In the genomic region with DNA sequence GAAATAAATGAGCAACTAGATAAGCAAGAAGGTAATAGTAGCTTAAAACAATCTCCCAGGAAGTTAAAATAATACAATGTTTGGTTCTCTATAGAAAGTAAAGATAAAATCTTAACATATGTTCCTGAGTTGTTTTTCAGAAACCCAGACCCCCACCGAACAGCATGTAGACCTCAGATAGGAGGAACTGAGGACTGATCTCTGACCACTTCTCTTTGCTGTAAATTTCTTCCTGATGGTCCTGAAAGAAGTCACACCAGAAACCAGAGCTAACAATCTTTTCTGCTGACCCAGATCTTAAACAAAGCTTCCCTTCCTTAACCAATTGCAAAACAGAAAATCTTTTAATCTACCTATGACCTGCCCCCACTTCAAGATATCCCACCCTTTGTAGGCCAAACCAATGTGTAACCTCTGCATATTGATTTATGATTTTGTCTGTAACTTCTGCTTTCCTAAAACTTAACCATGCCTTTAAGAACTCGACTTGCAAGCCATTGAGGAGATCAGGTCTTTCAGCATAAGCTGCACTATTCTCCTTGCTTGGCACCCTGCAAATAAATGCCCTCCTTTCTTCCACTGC, we compare ENCODE assay signal across 31 cellular contexts. TPM values are rescaled to one million over a fixed set of nuclear protein-coding genes. Genes with fewer than 3 reads are reported as not detected.
A peak's percentile ranks its signal among the peaks of the same experiment; 100 is the strongest.
DNase-seq lines count a peak whose midpoint lies in the region; ATAC-seq, FAIRE-seq and TF ChIP-seq lines count a peak whose summit lies in the region.
"Had no signal": no experiment of that assay in that cellular context is flagged by ENCODE, and none has a peak within 500 bp of the region (broad histone marks: within the 10 kb centered on the region; RNA-seq: fewer than 3 reads in every experiment).

No MANE protein-coding gene starts in this region.

- intact Hi-C loops in GM12878 (cut with micrococcal nuclease; ENCODE audit: unreplicated experiment), result no loop called here

- peaks cover 4% of the 10 kb centered on the region; the same call in 1 of the 2 replicates for H3K4me1 ChIP-seq in GM12878 (ENCODE audit: control insufficient read depth, insufficient read depth, low read length)
- H3K4me1 ChIP-seq: colonic mucosa, esophagus muscularis mucosa, left lung had no signal

- no peak for TF ChIP-seq RAD21 in GM12878 (IDR thresholded peaks at IDR 0.05; ENCODE audit: insufficient read depth, low read depth, low read length)

- CTCF ChIA-PET in GM12878 (lab: Yijun Ruan, JAX), result interaction anchor here (1.0 to 1.9 kb wide), 5 partner anchors 9 to 88 kb away, joined by 3 to 5 read pairs (median 4); a partner anchor contains a TSS

- in situ Hi-C loops in GM12878 (cut with MboI), result no loop called here

- no peak for TF ChIP-seq CTCF in GM12878 (IDR thresholded peaks at IDR 0.05 in 2 of 3, conservative IDR thresholded peaks at IDR 0.05 in 1 of 3; ENCODE audit: control insufficient read depth in 2 of 3, extremely low read depth in 1 of 3, insufficient read depth in 1 of 3, low read depth in 3 of 3, low read length in 3 of 3)
- TF ChIP-seq CTCF in WERI-Rb-1 (IDR thresholded peaks at IDR 0.05; ENCODE audit: low read depth, low read length), result no peak

- H4K20me1 ChIP-seq in GM12878 (ENCODE audit: control insufficient read depth, insufficient read depth), result no peaks in the 10 kb centered on the region

- POLR2A ChIA-PET in GM12878 (lab: Charles Lee), result no interaction called here

- H3K4me3 ChIP-seq in GM12878, result no peak overlapping the region
- no peak overlapping the region for H3K4me3 ChIP-seq in WERI-Rb-1 (ENCODE audit: low read depth, low read length)
- no peak overlapping the region for H3K4me3 ChIP-seq in H7 (ENCODE audit: insufficient read depth, low read depth, low read length)
- H3K4me3 ChIP-seq: colonic mucosa, esophagus muscularis mucosa, left lung had no signal

- H3K27me3 ChIP-seq in GM12878 (replicated peaks in 1 of 2; ENCODE audit: control insufficient read depth in 2 of 2, insufficient read depth in 2 of 2, low read length in 1 of 2), result no peaks in the 10 kb centered on the region
- no peaks in the 10 kb centered on the region for H3K27me3 ChIP-seq in WERI-Rb-1 (ENCODE audit: insufficient read depth, low read depth, severe bottlenecking)
- H3K27me3 ChIP-seq in H7 (ENCODE audit: control insufficient read depth, insufficient read depth, low read length), result no peaks in the 10 kb centered on the region
- H3K27me3 ChIP-seq: colonic mucosa, esophagus muscularis mucosa, left lung had no signal

- no peak overlapping the region for H3K27ac ChIP-seq in GM12878 (ENCODE audit: control insufficient read depth, insufficient read depth)
- no peak overlapping the region for H3K27ac ChIP-seq in WERI-Rb-1
- H3K27ac ChIP-seq: colonic mucosa, esophagus muscularis mucosa, left lung had no signal

- WGBS in GM12878 (ENCODE audit: insufficient coverage, insufficient replicate concordance, low lambda C conversion rate, missing lambda C conversion rate), result 0% methylated on average over 2 of the region's 2 CpGs

- peak; percentile 42 for ATAC-seq in HG02870 (IDR thresholded peaks at IDR 0.05; ENCODE audit: unreplicated experiment)
- peak; percentile 40 for ATAC-seq in GM12878
- ATAC-seq: activated CD8-positive, alpha-beta T cell treated with anti-CD3 and anti-CD28 coated beads for 36 hours; activated naive CD4-positive, alpha-beta T cell treated with anti-CD3 and anti-CD28 coated beads, Interleukin-2, amount 50 U/mL, for 72 hours; left lung; sciatic nerve had no signal

- H3K36me3 ChIP-seq in GM12878 (ENCODE audit: control insufficient read depth in 2 of 2, insufficient read depth in 2 of 2, low read length in 1 of 2) (no peaks in the 10 kb centered on the region), WERI-Rb-1 (no peaks in the 10 kb centered on the region), H7 (replicated peaks; ENCODE audit: control insufficient read depth, insufficient read depth, low read length) (no peaks in the 10 kb centered on the region)
- H3K36me3 ChIP-seq: colonic mucosa, esophagus muscularis mucosa, left lung had no signal

- no peaks in the 10 kb centered on the region for H3K79me2 ChIP-seq in GM12878 (ENCODE audit: control insufficient read depth, insufficient read depth, low read length)

- H2AFZ ChIP-seq in GM12878 (ENCODE audit: control insufficient read depth, low read depth, low read length), result peak overlapping the region; percentile 1

- no peak for FAIRE-seq in GM12878 (lab: Jason Lieb, UNC)
- FAIRE-seq: A204.1 had no signal

- no peak overlapping the region for H3K4me2 ChIP-seq in GM12878 (ENCODE audit: control insufficient read depth, insufficient read depth)

- no peak for TF ChIP-seq POLR2A in GM12878 (IDR thresholded peaks at IDR 0.05; ENCODE audit: low read depth, low read length)

- DNase-seq in GF-D8 (lab: John Stamatoyannopoulos, UW) (peak; percentile 88), NOMO-1 treated with DMSO at 0.1 percent for 48 hours (lab: John Stamatoyannopoulos, UW; ENCODE audit: unreplicated experiment) (peak; percentile 98), GM12878 (ENCODE audit: low read depth, low spot score) (no peak), AG08396 (ENCODE audit: low spot score) (no peak), WERI-Rb-1 (no peak), inferior parietal cortex (ENCODE audit: extremely low spot score) (no peak), H7 (no peak)
- DNase-seq: activated CD4-positive, alpha-beta T cell treated with anti-CD3 and anti-CD28 coated beads for 1 hour; activated CD8-positive, alpha-beta T cell treated with anti-CD3 and anti-CD28 coated beads for 36 hours; aorta; CD4-positive, alpha-beta memory T cell; colonic mucosa; foreskin melanocyte; HCEC 1CT; hippocampal formation; immature natural killer cell; left lung; mesenchymal stem cell; NCI-H1436; NCI-H345; stimulated activated CD4-positive, alpha-beta T cell treated with anti-CD3 and anti-CD28 coated beads, Interleukin-12 subunit alpha, Interleukin-12 subunit beta, amount 100 ng/mL, for 4 hours; stimulated activated CD4-positive, alpha-beta T cell treated with anti-CD3 and anti-CD28 coated beads, Interleukin-4, amount 100 ng/mL, for 1 hour; substantia nigra; SW 1271; T-helper 9 cell had no signal

- H3K9ac ChIP-seq in GM12878 (ENCODE audit: control insufficient read depth, insufficient read depth, low read length), result no peak overlapping the region

- RAD21 ChIA-PET in GM12878 (lab: Charles Lee; ENCODE audit: unreplicated experiment), result interaction anchor here (1.2 kb wide), 1 partner anchor 28 kb away, joined by 4 read pairs; no protein-coding TSS in a partner anchor

- TF ChIP-seq EP300 in GM12878 (IDR thresholded peaks at IDR 0.05; ENCODE audit: borderline replicate concordance in 1 of 2, control insufficient read depth in 1 of 2, low read depth in 2 of 2, low read length in 2 of 2), result no peak

- SMC1A ChIA-PET in GM12878 (lab: Charles Lee; ENCODE audit: uncharacterized antibody, unreplicated experiment), result interaction anchor here (0.6 to 1.7 kb wide), 6 partner anchors 13 to 220 kb away, joined by 3 to 5 read pairs (median 3); no protein-coding TSS in a partner anchor

- BruUV-seq in GM12878 (replicated peaks; lab: Mats Ljungman, UMichigan), result no TSS peak

- no peaks in the 10 kb centered on the region for H3K9me3 ChIP-seq in GM12878 (replicated peaks; ENCODE audit: control insufficient read depth, insufficient read depth, low read length)
- H3K9me3 ChIP-seq in WERI-Rb-1 (ENCODE audit: severe bottlenecking), result no peaks in the 10 kb centered on the region
- H3K9me3 ChIP-seq: colonic mucosa, esophagus muscularis mucosa, left lung had no signal

TF ChIP-seq in GM12878, 131 proteins besides CTCF, POLR2A, EP300 and RAD21:
- TF ChIP-seq, protein P1, sequence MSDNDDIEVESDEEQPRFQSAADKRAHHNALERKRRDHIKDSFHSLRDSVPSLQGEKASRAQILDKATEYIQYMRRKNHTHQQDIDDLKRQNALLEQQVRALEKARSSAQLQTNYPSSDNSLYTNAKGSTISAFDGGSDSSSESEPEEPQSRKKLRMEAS (IDR thresholded peaks at IDR 0.05; ENCODE audit: low read depth, low read length), result no peak
- TF ChIP-seq RUNX3 (IDR thresholded peaks at IDR 0.05; ENCODE audit: low read length) (peak; percentile 25; the same call in 1 of the 2 replicates), SPI1 (IDR thresholded peaks at IDR 0.05; ENCODE audit: borderline replicate concordance, insufficient read depth, low read depth, low read length) (peak; percentile 67; the same call in 1 of the 2 replicates), NR2C1 (IDR thresholded peaks at IDR 0.05) (no peak), ZNF384 (IDR thresholded peaks at IDR 0.05; ENCODE audit: borderline replicate concordance, low read depth, low read length) (no peak)
- TF ChIP-seq, protein P2, sequence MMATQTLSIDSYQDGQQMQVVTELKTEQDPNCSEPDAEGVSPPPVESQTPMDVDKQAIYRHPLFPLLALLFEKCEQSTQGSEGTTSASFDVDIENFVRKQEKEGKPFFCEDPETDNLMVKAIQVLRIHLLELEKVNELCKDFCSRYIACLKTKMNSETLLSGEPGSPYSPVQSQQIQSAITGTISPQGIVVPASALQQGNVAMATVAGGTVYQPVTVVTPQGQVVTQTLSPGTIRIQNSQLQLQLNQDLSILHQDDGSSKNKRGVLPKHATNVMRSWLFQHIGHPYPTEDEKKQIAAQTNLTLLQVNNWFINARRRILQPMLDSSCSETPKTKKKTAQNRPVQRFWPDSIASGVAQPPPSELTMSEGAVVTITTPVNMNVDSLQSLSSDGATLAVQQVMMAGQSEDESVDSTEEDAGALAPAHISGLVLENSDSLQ (IDR thresholded peaks at IDR 0.05), result peak; percentile 26; the same call in 1 of the 2 replicates

RNA-seq across cellular contexts. Expression of a gene that starts 21.9 kb away (rescaled TPM):
- total RNA-seq in GM12878 (2013; cell fraction: nucleolus; rRNA removed), result 0.49 TPM in 1 of 2 replicates, not detected in the other
- total RNA-seq in GM12878 (2014; rRNA removed) (1.3 and 1.5 TPM in 2 replicates), GM12878 (2014; rRNA removed; fragmentation: Illumina TruSeq; extraction: Trizol) (1.9 and 2.0 TPM in 2 replicates), GM12878 (2021) (1.5 and 2.5 TPM in 2 replicates)
- polyA plus RNA-seq in GM12878 (2011; ENCODE audit: low read depth), result 0.17 TPM
- polyA plus RNA-seq in GM12878 (2011; rRNA removed) (0.87 and 1.3 TPM in 2 replicates), GM12878 (2014; fragmentation: Illumina TruSeq; extraction: Trizol) (2.0 and 2.8 TPM in 2 replicates), GM12878 (2014; fragmentation: Nextera tagmentation; extraction: Ambion mirVana) (under 1 TPM; 0.79 to 0.82 TPM), GM12878 (2014; rRNA removed) (1.1 and 1.2 TPM in 2 replicates), GM12878 (2016; fragmentation: Nextera tagmentation; extraction: Ambion mirVana) (1 to 10 TPM; 2.6 to 2.8 TPM)
- polyA plus RNA-seq in GM12878 (2011; cell fraction: cytosol; rRNA removed), result 0.33 TPM in 2 replicates
- 0.39 and 0.55 TPM in 2 replicates for polyA plus RNA-seq in GM12878 (2011; cell fraction: nucleus; rRNA removed)
- 0.70 and 0.81 TPM in 2 replicates for polyA plus RNA-seq in GM12878 (2012)
- polyA minus RNA-seq in GM12878 (2011; rRNA and poly(A)+ RNA removed), result 0.21 and 0.29 TPM in 2 replicates
- 0.31 TPM in 1 of 2 replicates, not detected in the other for polyA minus RNA-seq in GM12878 (2011; cell fraction: cytosol; rRNA and poly(A)+ RNA removed)
- 0.24 and 0.48 TPM in 2 replicates for polyA minus RNA-seq in GM12878 (2011; cell fraction: nucleus; rRNA and poly(A)+ RNA removed)
- total RNA-seq in H7 (2014; rRNA removed; shearing (Covaris generic)), result 1.7 and 1.8 TPM in 2 replicates
- total RNA-seq: activated CD8-positive, alpha-beta T cell treated with anti-CD3 and anti-CD28 coated beads for 36 hours; activated naive CD4-positive, alpha-beta T cell treated with anti-CD3 and anti-CD28 coated beads, Interleukin-2, amount 50 U/mL, for 72 hours; activated T-helper 2 cell treated with anti-CD3 and anti-CD28 coated beads, Interferon-gamma antibody, Interleukin-2, Interleukin-4, amounts not matched to agents 10 μg/mL and 5 μg/mL and 100 μg/mL, durations not matched to agents 14 hours and 24 hours and 36 hours; CD4-positive, alpha-beta memory T cell had no signal
- polyA plus RNA-seq: CD4-positive, alpha-beta memory T cell had no signal

Comparison
In these comparisons a context has a peak if more than half of its experiments do, and no peak if none do; other contexts are left out.
1. DNase-seq: peak in GF-D8 (single experiment) and NOMO-1 treated with DMSO at 0.1 percent for 48 hours (single experiment); none in GM12878 (single experiment), AG08396 (single experiment), WERI-Rb-1 (single experiment), inferior parietal cortex (single experiment) and H7 (single experiment).